10 cellular contexts compared by ENCODE assay signal in genomic region chr2:195563857-195564512, GRCh38.
A peak's percentile ranks its signal among the peaks of the same experiment; 100 is the strongest.
DNase-seq lines count a peak whose midpoint lies in the region; ATAC-seq and TF ChIP-seq lines count a peak whose summit lies in the region.
"Had no signal": no experiment of that assay in that cellular context is flagged by ENCODE, and none has a peak within 500 bp of the region (broad histone marks: within the 10 kb centered on the region; RNA-seq: fewer than 3 reads in every experiment).

No MANE protein-coding gene starts in this region.

- no peak overlapping the region for H3K4me3 ChIP-seq in choroid plexus epithelial cell (ENCODE audit: low read depth, low read length)

- no peaks in the 10 kb centered on the region for H3K36me3 Mint-ChIP-seq in activated CD4-positive, alpha-beta T cell treated with anti-CD3 and anti-CD28 coated beads, Interleukin-2, amount 10 ng/mL, durations not matched to agents 24 days and 14 days (ENCODE audit: low read depth)

- peak; percentile 80 for DNase-seq in activated CD4-positive, alpha-beta T cell treated with anti-CD3 and anti-CD28 coated beads, Interleukin-2, amount 10 ng/mL, durations not matched to agents 24 days and 14 days
- no peak for DNase-seq in activated CD4-positive, alpha-beta T cell treated with anti-CD3 and anti-CD28 coated beads for 4 hours
- DNase-seq in choroid plexus epithelial cell (ENCODE audit: low read depth): peak; percentile 80
- peak; percentile 45 for DNase-seq in stimulated activated CD8-positive, alpha-beta memory T cell treated with anti-CD3 and anti-CD28 coated beads, Interleukin-4, amount 100 ng/mL, for 48 hours
- DNase-seq in MV-4-11 (lab: John Stamatoyannopoulos, UW): no peak
- DNase-seq: C1 segment of cervical spinal cord, NCI-H2107 had no signal

- TF ChIP-seq CTCF in choroid plexus epithelial cell (conservative IDR thresholded peaks at IDR 0.05; ENCODE audit: low read depth, low read length): no peak

- H3K9me3 Mint-ChIP-seq in activated CD4-positive, alpha-beta T cell treated with anti-CD3 and anti-CD28 coated beads, Interleukin-2, amount 10 ng/mL, durations not matched to agents 24 days and 14 days: peaks cover 3% of the 10 kb centered on the region

- H3K4me1 Mint-ChIP-seq in activated CD4-positive, alpha-beta T cell treated with anti-CD3 and anti-CD28 coated beads, Interleukin-2, amount 10 ng/mL, durations not matched to agents 24 days and 14 days: peaks cover 41% of the 10 kb centered on the region

- H3K4me3 Mint-ChIP-seq in activated CD4-positive, alpha-beta T cell treated with anti-CD3 and anti-CD28 coated beads, Interleukin-2, amount 10 ng/mL, durations not matched to agents 24 days and 14 days: peak overlapping the region; percentile 65

- ATAC-seq in SK-N-SH treated with all-trans-retinoic acid at 6 μM for 48 hours: peak; percentile 50
- ATAC-seq in GM19328 (IDR thresholded peaks at IDR 0.05; ENCODE audit: unreplicated experiment): no peak
- no peak for ATAC-seq in HG02973 (IDR thresholded peaks at IDR 0.05; ENCODE audit: unreplicated experiment)

- peak overlapping the region; percentile 92 for H3K27ac Mint-ChIP-seq in activated CD4-positive, alpha-beta T cell treated with anti-CD3 and anti-CD28 coated beads, Interleukin-2, amount 10 ng/mL, durations not matched to agents 24 days and 14 days

- intact Hi-C loops in activated CD4-positive, alpha-beta T cell treated with anti-CD3 and anti-CD28 coated beads, Interleukin-2, amount 10 ng/mL, durations not matched to agents 24 days and 14 days (cut with micrococcal nuclease): loop anchor here (1.0 to 5.0 kb wide), 9 partner anchors 12 to 598 kb away; no protein-coding TSS in a partner anchor

- no peaks in the 10 kb centered on the region for H3K27me3 Mint-ChIP-seq in activated CD4-positive, alpha-beta T cell treated with anti-CD3 and anti-CD28 coated beads, Interleukin-2, amount 10 ng/mL, durations not matched to agents 24 days and 14 days

TF ChIP-seq in SK-N-SH treated with all-trans-retinoic acid at 6 μM for 48 hours, 23 proteins besides CTCF, POLR2A, EP300 and RAD21:
- no peak for TF ChIP-seq GLIS3 (CRISPR knock-in tag; IDR thresholded peaks at IDR 0.05)
- peak; percentile 74 for TF ChIP-seq ISL1 (CRISPR knock-in tag; IDR thresholded peaks at IDR 0.05)

Comparison
In these comparisons a context has a peak if more than half of its experiments do, and no peak if none do; other contexts are left out.
1. DNase-seq: peak in activated CD4-positive, alpha-beta T cell treated with anti-CD3 and anti-CD28 coated beads, Interleukin-2, amount 10 ng/mL, durations not matched to agents 24 days and 14 days (single experiment), choroid plexus epithelial cell (single experiment) and stimulated activated CD8-positive, alpha-beta memory T cell treated with anti-CD3 and anti-CD28 coated beads, Interleukin-4, amount 100 ng/mL, for 48 hours (single experiment); none in activated CD4-positive, alpha-beta T cell treated with anti-CD3 and anti-CD28 coated beads for 4 hours (0 of 2) and MV-4-11 (single experiment).